8 cellular contexts compared by ENCODE assay signal in the genomic region with DNA sequence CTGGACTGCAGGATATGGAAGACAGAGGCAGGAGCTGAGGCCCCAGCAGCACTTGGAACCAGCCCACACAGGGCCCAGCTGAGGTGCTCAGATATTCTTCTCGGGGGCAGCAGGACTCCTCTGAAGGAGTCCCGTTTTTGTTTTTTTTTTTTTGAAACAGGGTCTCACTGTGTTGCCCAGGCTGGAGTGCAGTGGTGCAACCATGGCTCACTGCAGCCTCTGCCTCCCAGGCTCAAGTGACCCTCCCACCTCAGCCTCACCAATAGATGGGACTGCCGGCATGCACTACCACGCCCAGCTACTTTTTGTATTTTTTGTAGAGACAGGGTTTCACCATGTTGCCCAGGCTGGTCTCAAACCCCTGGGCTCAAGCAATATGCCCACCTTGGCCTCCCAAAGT.
DNase-seq lines count a peak whose midpoint lies in the region; ATAC-seq, FAIRE-seq and TF ChIP-seq lines count a peak whose summit lies in the region.
"Not testable (repeated sequence)": the region's sequence is repeated elsewhere in the genome, so short reads cannot be mapped to it uniquely, and the experiment has no call there.

No MANE protein-coding gene starts in this region.

- not testable (repeated sequence) for H3K27ac ChIP-seq in HEK293 (ENCODE audit: extremely low read depth, low read depth, low read length); K562 (ENCODE audit: extremely low read depth, low read depth, low read length); HepG2 (ENCODE audit: extremely low read length, insufficient read depth, low read length)
- H3K27ac ChIP-seq in epithelial cell of prostate (peak overlapping the region; percentile 97), smooth muscle cell (ENCODE audit: low read depth) (peak overlapping the region; percentile 96)

- H3K4me1 Mint-ChIP-seq in WTC11 (peaks cover 40% of the 10 kb centered on the region), nephron (peaks cover 41% of the 10 kb centered on the region), type B pancreatic cell (ENCODE audit: unreplicated experiment) (peaks cover 35% of the 10 kb centered on the region)

- TF ChIP-seq CTCF in HEK293 (tag by site-specific recombination; IDR thresholded peaks at IDR 0.05); WTC11 (IDR thresholded peaks at IDR 0.05); K562 (IDR thresholded peaks at IDR 0.05 in 2 of 3, conservative IDR thresholded peaks at IDR 0.05 in 1 of 3; ENCODE audit: insufficient read depth in 2 of 3, low read depth in 1 of 3, low read length in 3 of 3); HepG2 (CRISPR knock-in tag; IDR thresholded peaks at IDR 0.05); nephron (IDR thresholded peaks at IDR 0.05; ENCODE audit: unreplicated experiment in 3 of 3); smooth muscle cell (IDR thresholded peaks at IDR 0.05; ENCODE audit: borderline replicate concordance, insufficient read depth, poor library complexity, severe bottlenecking); type B pancreatic cell (conservative IDR thresholded peaks at IDR 0.05): not testable (repeated sequence)

- H4K20me1 ChIP-seq in K562 (replicated peaks; ENCODE audit: control insufficient read depth, insufficient read depth, low read length); HepG2 (ENCODE audit: insufficient read depth, low read length); smooth muscle cell (ENCODE audit: low read depth): not testable (repeated sequence)

- not testable (repeated sequence) for H3K79me2 ChIP-seq in K562 (ENCODE audit: control insufficient read depth, insufficient read depth, low read length); HepG2 (ENCODE audit: insufficient read depth, low read length)
- peaks cover 21% of the 10 kb centered on the region for H3K79me2 ChIP-seq in smooth muscle cell (ENCODE audit: low read depth)

- TF ChIP-seq RAD21 in K562 (CRISPR knock-in tag; conservative IDR thresholded peaks at IDR 0.05 in 1 of 2, IDR thresholded peaks at IDR 0.05 in 1 of 2); HepG2 (CRISPR knock-in tag; IDR thresholded peaks at IDR 0.05): not testable (repeated sequence)

- H3K4me3 Mint-ChIP-seq in WTC11, nephron, type B pancreatic cell: not testable (repeated sequence)

- ATAC-seq in WTC11, K562, HepG2: not testable (repeated sequence)

- not testable (repeated sequence) for H2AFZ ChIP-seq in K562 (ENCODE audit: low read depth, low read length); HepG2 (ENCODE audit: low read length); smooth muscle cell (ENCODE audit: low read depth)

- H3K27me3 ChIP-seq in K562 (ENCODE audit: control insufficient read depth in 2 of 2, insufficient read depth in 2 of 2, low read length in 2 of 2): peaks cover 17 to 50% of the 10 kb centered on the region in 2 experiments
- not testable (repeated sequence) for H3K27me3 ChIP-seq in HepG2 (ENCODE audit: control insufficient read depth in 1 of 2, insufficient read depth in 2 of 2, low read length in 2 of 2); smooth muscle cell (ENCODE audit: low read depth)

- H3K9me1 ChIP-seq in K562 (ENCODE audit: control insufficient read depth, insufficient read depth, low read length): not testable (repeated sequence)

- H3K27me3 Mint-ChIP-seq in WTC11 (ENCODE audit: low read depth); nephron (ENCODE audit: low read depth); type B pancreatic cell: not testable (repeated sequence)

- H3K36me3 Mint-ChIP-seq in WTC11; nephron (ENCODE audit: low read depth); type B pancreatic cell: not testable (repeated sequence)

- not testable (repeated sequence) for H3K27ac Mint-ChIP-seq in WTC11
- H3K27ac Mint-ChIP-seq in nephron (peak overlapping the region in 2 of 3 experiments; percentile 52 to 60), type B pancreatic cell (peak overlapping the region; percentile 29)

- POLR2A ChIA-PET in HEK293 (lab: Yijun Ruan, JAX); WTC11 (lab: Charles Lee); K562 (lab: Yijun Ruan, JAX); HepG2 (lab: Yijun Ruan, JAX): not testable (repeated sequence)

- not testable (repeated sequence) for FAIRE-seq in K562 (lab: Jason Lieb, UNC); HepG2 (lab: Jason Lieb, UNC)

- not testable (repeated sequence) for H3K9me3 Mint-ChIP-seq in WTC11, nephron, type B pancreatic cell

- H3F3A ChIP-seq in smooth muscle cell (ENCODE audit: low read depth): peaks cover 22% of the 10 kb centered on the region

- intact Hi-C loops in K562 (cut with micrococcal nuclease): loop anchor here (5.0 kb wide), 1 partner anchor 126 kb away; the partner anchor contains the start of gene SH3PXD2A
- intact Hi-C loops in HepG2 (cut with micrococcal nuclease; ENCODE audit: unreplicated experiment): not testable (repeated sequence)

- H3K4me2 ChIP-seq in K562 (ENCODE audit: insufficient read depth, low read length); HepG2 (ENCODE audit: low read depth, low read length); smooth muscle cell: not testable (repeated sequence)

- not testable (repeated sequence) for H3K9me3 ChIP-seq in HEK293 (ENCODE audit: control insufficient read depth, insufficient read depth, low read depth, low read length); K562 (replicated peaks; ENCODE audit: control insufficient read depth, insufficient read depth, low read depth, low read length); HepG2 (ENCODE audit: low read length); smooth muscle cell (replicated peaks; ENCODE audit: low read depth)

- not testable (repeated sequence) for H3K4me1 ChIP-seq in HEK293 (ENCODE audit: control insufficient read depth, insufficient read depth, low read length); K562 (replicated peaks in 1 of 2; ENCODE audit: control insufficient read depth in 2 of 2, insufficient read depth in 2 of 2, low read length in 2 of 2); HepG2 (ENCODE audit: insufficient read depth, low read length)
- peaks cover 20% of the 10 kb centered on the region for H3K4me1 ChIP-seq in smooth muscle cell (ENCODE audit: low read depth)

- not testable (repeated sequence) for H3K4me3 ChIP-seq in HEK293 (ENCODE audit: low read depth, low read length); K562; HepG2 (replicated peaks in 1 of 3; ENCODE audit: insufficient read depth in 1 of 3, low read depth in 2 of 3, low read length in 3 of 3); smooth muscle cell

- DNase-seq in WTC11 (ENCODE audit: low spot score); K562 (ENCODE audit: extremely low read depth in 1 of 4, low spot score in 3 of 4); epithelial cell of prostate (ENCODE audit: low read depth, low spot score); HepG2 (ENCODE audit: low spot score); smooth muscle cell (lab: John Stamatoyannopoulos, UW; ENCODE audit: unreplicated experiment); type B pancreatic cell (ENCODE audit: extremely low spot score, unreplicated experiment): not testable (repeated sequence)

- 6% methylated on average over 2 of the region's 4 CpGs for WGBS in K562 (ENCODE audit: insufficient coverage, low coverage, missing lambda C conversion rate)
- WGBS in HepG2 (ENCODE audit: low lambda C conversion rate): 95% methylated on average over 4 of the region's 4 CpGs
- 87% methylated on average over 4 of the region's 4 CpGs for WGBS in smooth muscle cell (ENCODE audit: low lambda C conversion rate)

- CTCF ChIA-PET in HEK293 (lab: Yijun Ruan, JAX); K562 (lab: Yijun Ruan, JAX; ENCODE audit: low intra/inter-chr PET ratio); HepG2 (lab: Yijun Ruan, JAX; ENCODE audit: low intra/inter-chr PET ratio, low total read pairs): not testable (repeated sequence)
- CTCF ChIA-PET in WTC11 (lab: Charles Lee): interaction anchor here (1.2 to 4.4 kb wide), 3 partner anchors 18 to 138 kb away, joined by 4 to 21 read pairs (median 17); no protein-coding TSS in a partner anchor

- in situ Hi-C loops in K562 (cut with MboI); HepG2 (cut with HindIII; ENCODE audit: extremely low pct_ligation_motif_present, low pct_unique_long_range_greater_than_20kb): not testable (repeated sequence)

- not testable (repeated sequence) for TF ChIP-seq POLR2A in K562 (conservative IDR thresholded peaks at IDR 0.05); HepG2 (IDR thresholded peaks at IDR 0.05; ENCODE audit: insufficient read depth in 1 of 2, low read depth in 2 of 2, low read length in 2 of 2)

- H3K36me3 ChIP-seq in HEK293 (ENCODE audit: control insufficient read depth in 2 of 2, insufficient read depth in 1 of 2, low read length in 2 of 2); K562 (ENCODE audit: control insufficient read depth, insufficient read depth, low read length); smooth muscle cell (ENCODE audit: low read depth): not testable (repeated sequence)
- peaks cover 31 to 74% of the 10 kb centered on the region in 2 experiments for H3K36me3 ChIP-seq in HepG2 (replicated peaks in 1 of 2; ENCODE audit: control insufficient read depth in 1 of 2, insufficient read depth in 2 of 2, low read length in 2 of 2)

- not testable (repeated sequence) for BruUV-seq in K562 (replicated peaks; lab: Mats Ljungman, UMichigan); HepG2 (replicated peaks; lab: Mats Ljungman, UMichigan)

- TF ChIP-seq EP300 in K562 (IDR thresholded peaks at IDR 0.05; ENCODE audit: low read length); HepG2 (IDR thresholded peaks at IDR 0.05; ENCODE audit: low read depth in 2 of 2, low read length in 2 of 2); HepG2 (CRISPR knock-in tag; IDR thresholded peaks at IDR 0.05; ENCODE audit: borderline replicate concordance): not testable (repeated sequence)

- H3K9ac ChIP-seq in K562 (ENCODE audit: insufficient read depth in 1 of 2, low read depth in 2 of 2, low read length in 2 of 2); HepG2 (ENCODE audit: insufficient read depth, low read depth, low read length); smooth muscle cell (ENCODE audit: low read depth): not testable (repeated sequence)
